In genomic region chr2:179270689-179271088, GRCh38 we compare ENCODE assay signal across 28 cellular contexts.
"Had no signal": no experiment of that assay in that cellular context is flagged by ENCODE, and none has a peak within 500 bp of the region (broad histone marks: within the 10 kb centered on the region; RNA-seq: fewer than 3 reads in every experiment).

No MANE protein-coding gene starts in this region.

- H3K27ac ChIP-seq: foreskin keratinocyte, lower lobe of right lung, neutrophil, pancreas, prostate gland, vagina had no signal

- H3K27me3 ChIP-seq: breast epithelium, esophagus muscularis mucosa, foreskin keratinocyte, heart right ventricle, neutrophil, pancreas, sigmoid colon, suprapubic skin, vagina had no signal

- ATAC-seq: foreskin keratinocyte; heart right ventricle; lower lobe of right lung; mucosa of descending colon; pancreas; stimulated activated memory B cell treated with anti-CD40 and anti-IgM and Interleukin-4, amounts not matched to agents 10 μg/mL and 1 μg/mL and 100 μg/mL, for 72 hours; stimulated activated naive CD8-positive, alpha-beta T cell treated with anti-CD3 and anti-CD28 coated beads, Interleukin-15, amount 100 ng/mL, for 72 hours had no signal

- H3K9me3 ChIP-seq: breast epithelium, esophagus muscularis mucosa, heart right ventricle, lower lobe of right lung, mucosa of descending colon, neutrophil, pancreas, prostate gland, sigmoid colon, suprapubic skin, vagina had no signal

- H3K4me1 ChIP-seq: prostate gland, vagina had no signal

- DNase-seq: activated CD4-positive, alpha-beta T cell treated with anti-CD3 and anti-CD28 coated beads for 4 hours; activated CD4-positive, alpha-beta T cell treated with anti-CD3 and anti-CD28 coated beads, Interleukin-2, amount 50 U/mL, for 4 hours; activated CD8-positive, alpha-beta memory T cell treated with anti-CD3 and anti-CD28 coated beads for 24 hours; activated effector memory CD4-positive, alpha-beta T cell treated with anti-CD3 and anti-CD28 coated beads, Interleukin-2, amount 50 U/mL, for 16 hours; activated naive CD4-positive, alpha-beta T cell treated with anti-CD3 and anti-CD28 coated beads for 36 hours; activated naive CD8-positive, alpha-beta T cell treated with anti-CD3 and anti-CD28 coated beads for 36 hours; effector CD4-positive, alpha-beta T cell; foreskin keratinocyte; heart right ventricle; lower lobe of right lung; mucosa of descending colon; pancreas; retina; sigmoid colon; stimulated activated CD4-positive, alpha-beta T cell treated with anti-CD3 and anti-CD28 coated beads, Interleukin-1b, Interleukin-23, amount 100 ng/mL, for 48 hours; stimulated activated CD4-positive, alpha-beta T cell treated with anti-CD3 and anti-CD28 coated beads, Interleukin-4, amount 100 ng/mL, for 4 hours; stimulated activated CD8-positive, alpha-beta memory T cell treated with anti-CD3 and anti-CD28 coated beads, Interleukin-4, amount 100 ng/mL, for 48 hours; stimulated activated naive CD8-positive, alpha-beta T cell treated with anti-CD3 and anti-CD28 coated beads, Interleukin-15, amount 100 ng/mL, for 72 hours; T-helper 9 cell had no signal

- FAIRE-seq: pancreas, TTC549 had no signal

- H3K4me3 ChIP-seq: breast epithelium, esophagus muscularis mucosa, heart right ventricle, lower lobe of right lung, mucosa of descending colon, pancreas, prostate gland, sigmoid colon, smooth muscle cell, suprapubic skin, vagina had no signal

- H3K4me2 ChIP-seq: smooth muscle cell had no signal

- H3K36me3 ChIP-seq: breast epithelium, esophagus muscularis mucosa, heart right ventricle, lower lobe of right lung, neutrophil, pancreas, prostate gland, sigmoid colon, suprapubic skin, vagina had no signal
